9 cellular contexts compared by ENCODE assay signal in genomic region chr5:144183254-144183889, GRCh38. TPM values are rescaled to one million over a fixed set of nuclear protein-coding genes. Genes with fewer than 3 reads are reported as not detected.
DNase-seq lines count a peak whose midpoint lies in the region; ATAC-seq, FAIRE-seq and TF ChIP-seq lines count a peak whose summit lies in the region.
"Had no signal": no experiment of that assay in that cellular context is flagged by ENCODE, and none has a peak within 500 bp of the region (broad histone marks: within the 10 kb centered on the region; RNA-seq: fewer than 3 reads in every experiment).

No MANE protein-coding gene starts in this region.

- H3K4me2 ChIP-seq in HepG2 (ENCODE audit: low read depth, low read length), result no peak overlapping the region

- no peaks in the 10 kb centered on the region for H4K20me1 ChIP-seq in HepG2 (ENCODE audit: insufficient read depth, low read length)

- TF ChIP-seq RAD21 in HepG2 (CRISPR knock-in tag; IDR thresholded peaks at IDR 0.05), result no peak

- no TSS peak for BruUV-seq in HepG2 (replicated peaks; lab: Mats Ljungman, UMichigan)

- H3K27ac ChIP-seq in ascending aorta (no peak overlapping the region), HepG2 (ENCODE audit: extremely low read length, insufficient read depth, low read length) (no peak overlapping the region), suprapubic skin (no peak overlapping the region)
- H3K27ac ChIP-seq: SJCRH30 had no signal

- POLR2A ChIA-PET in HepG2 (lab: Yijun Ruan, JAX), result no interaction called here

- ATAC-seq in HepG2 (no peak), HG03354 (IDR thresholded peaks at IDR 0.05; ENCODE audit: poor library complexity, severe bottlenecking, unreplicated experiment) (no peak), GM19395 (IDR thresholded peaks at IDR 0.05; ENCODE audit: unreplicated experiment) (no peak)

- TF ChIP-seq CTCF in ascending aorta (IDR thresholded peaks at IDR 0.05), result peak; percentile 11 to 66 (median 48)
- TF ChIP-seq CTCF in HepG2 (CRISPR knock-in tag; IDR thresholded peaks at IDR 0.05), result peak; percentile 47
- TF ChIP-seq CTCF in suprapubic skin (IDR thresholded peaks at IDR 0.05), result peak in 1 of 2 donors; percentile 64

- H3K9me3 ChIP-seq in ascending aorta (no peaks in the 10 kb centered on the region), HepG2 (ENCODE audit: low read length) (no peaks in the 10 kb centered on the region), suprapubic skin (no peaks in the 10 kb centered on the region)
- H3K9me3 ChIP-seq: SJCRH30 had no signal

- no peaks in the 10 kb centered on the region for H3K79me2 ChIP-seq in HepG2 (ENCODE audit: insufficient read depth, low read length)

- TF ChIP-seq POLR2A in HepG2 (IDR thresholded peaks at IDR 0.05; ENCODE audit: insufficient read depth in 1 of 2, low read depth in 2 of 2, low read length in 2 of 2), result no peak
- no peak for TF ChIP-seq POLR2A in suprapubic skin (IDR thresholded peaks at IDR 0.05)

- in situ Hi-C loops in G401 (cut with HindIII; ENCODE audit: low sequenced_read_pairs), result no loop called here
- in situ Hi-C loops in HepG2 (cut with HindIII; ENCODE audit: extremely low pct_ligation_motif_present, low pct_unique_long_range_greater_than_20kb), result no loop called here

- TF ChIP-seq EP300 in HepG2 (IDR thresholded peaks at IDR 0.05; ENCODE audit: low read depth in 2 of 2, low read length in 2 of 2) (no peak), HepG2 (CRISPR knock-in tag; IDR thresholded peaks at IDR 0.05; ENCODE audit: borderline replicate concordance) (no peak), suprapubic skin (IDR thresholded peaks at IDR 0.05) (no peak)

- WGBS in HepG2 (ENCODE audit: low lambda C conversion rate), result 2% methylated on average over 4 of the region's 4 CpGs
- 12% methylated on average over 4 of the region's 4 CpGs for WGBS in suprapubic skin

- H3K4me3 ChIP-seq in ascending aorta, result no peak overlapping the region
- H3K4me3 ChIP-seq in HepG2 (replicated peaks in 1 of 3; ENCODE audit: insufficient read depth in 1 of 3, low read depth in 2 of 3, low read length in 3 of 3), result no peak overlapping the region
- H3K4me3 ChIP-seq in suprapubic skin, result no peak overlapping the region
- H3K4me3 ChIP-seq: SJCRH30 had no signal

- intact Hi-C loops in ascending aorta (cut with DNase I) (loop anchor here (10.0 kb wide), 1 partner anchor 1259 kb away; no protein-coding TSS in a partner anchor), HepG2 (cut with micrococcal nuclease; ENCODE audit: unreplicated experiment) (no loop called here)

- FAIRE-seq in HepG2 (lab: Jason Lieb, UNC), result no peak

- DNase-seq in G401 (ENCODE audit: low spot score) (peak; percentile 43), M059J (ENCODE audit: low read depth) (peak; percentile 62), ascending aorta (ENCODE audit: low spot score in 2 of 2) (no peak), HepG2 (ENCODE audit: low spot score) (no peak), T1000 (lab: John Stamatoyannopoulos, UW) (no peak), suprapubic skin (ENCODE audit: low spot score in 2 of 2) (no peak)

- H3K4me1 ChIP-seq in ascending aorta (peaks cover 0 to 2% of the 10 kb centered on the region in 2 donors), HepG2 (ENCODE audit: insufficient read depth, low read length) (no peaks in the 10 kb centered on the region), suprapubic skin (peaks cover 6% of the 10 kb centered on the region)

- H2AFZ ChIP-seq in HepG2 (ENCODE audit: low read length), result no peak overlapping the region

- no peaks in the 10 kb centered on the region for H3K27me3 ChIP-seq in ascending aorta
- H3K27me3 ChIP-seq in HepG2 (ENCODE audit: control insufficient read depth in 1 of 2, insufficient read depth in 2 of 2, low read length in 2 of 2), result no peaks in the 10 kb centered on the region
- H3K27me3 ChIP-seq in suprapubic skin, result no peaks in the 10 kb centered on the region
- H3K27me3 ChIP-seq: SJCRH30 had no signal

- no peaks in the 10 kb centered on the region for H3K36me3 ChIP-seq in ascending aorta
- no peaks in the 10 kb centered on the region for H3K36me3 ChIP-seq in HepG2 (replicated peaks in 1 of 2; ENCODE audit: control insufficient read depth in 1 of 2, insufficient read depth in 2 of 2, low read length in 2 of 2)
- H3K36me3 ChIP-seq in suprapubic skin, result no peaks in the 10 kb centered on the region
- H3K36me3 ChIP-seq: SJCRH30 had no signal

- no peak overlapping the region for H3K9ac ChIP-seq in HepG2 (ENCODE audit: insufficient read depth, low read depth, low read length)

- CTCF ChIA-PET in HepG2 (lab: Yijun Ruan, JAX; ENCODE audit: low intra/inter-chr PET ratio, low total read pairs), result no interaction called here

TF ChIP-seq in HepG2, 621 proteins besides CTCF, POLR2A, EP300 and RAD21:
- TF ChIP-seq STAG1 (CRISPR knock-in tag; IDR thresholded peaks at IDR 0.05) (peak; percentile 41), ZNF367 (CRISPR knock-in tag; IDR thresholded peaks at IDR 0.05; ENCODE audit: borderline replicate concordance) (no peak)

RNA-seq across cellular contexts. Expression of gene KCTD16, which starts 12.7 kb away (rescaled TPM):
- total RNA-seq in G401 (2014; rRNA removed; shearing (Covaris generic)), result 0.18 TPM in 1 of 2 replicates, not detected in the other
- 0.10 TPM in 1 of 2 replicates, not detected in the other for total RNA-seq in M059J (2014; rRNA removed; shearing (Covaris generic))
- total RNA-seq in ascending aorta (0.64 TPM), HepG2 (2016; rRNA removed; fragmentation: Illumina TruSeq; extraction: Trizol) (0.02 and 0.06 TPM in 2 replicates), suprapubic skin (under 1 TPM in 1 of 4 donors, not detected in 3; 0.03 TPM)
- not detected in 2 replicates for total RNA-seq in HepG2 (2016; cell fraction: cytosol; rRNA removed; fragmentation: Illumina TruSeq; extraction: Trizol; ENCODE audit: low read depth)
- total RNA-seq in HepG2 (2016; cell fraction: insoluble cytoplasmic fraction; rRNA removed; fragmentation: Illumina TruSeq; extraction: Trizol), result 0.02 and 0.06 TPM in 2 replicates
- total RNA-seq in HepG2 (2016; cell fraction: membrane; rRNA removed; fragmentation: Illumina TruSeq; extraction: Trizol), result 0.03 TPM in 1 of 2 replicates, not detected in the other
- total RNA-seq in HepG2 (2016; cell fraction: nucleus; rRNA removed; fragmentation: Illumina TruSeq; extraction: Trizol), result 0.06 TPM in 1 of 2 replicates, not detected in the other
- 0.07 and 0.09 TPM in 2 replicates for polyA plus RNA-seq in HepG2 (2011; rRNA removed)
- polyA plus RNA-seq in HepG2 (2011; cell fraction: cytosol; rRNA removed), result 0.03 and 0.05 TPM in 2 replicates
- polyA plus RNA-seq in HepG2 (2011; cell fraction: nucleus; rRNA removed), result 0.03 and 0.09 TPM in 2 replicates
- polyA plus RNA-seq in HepG2 (2012), result 0.09 and 0.11 TPM in 2 replicates
- polyA plus RNA-seq in HepG2 (2016; cell fraction: cytosol; fragmentation: Illumina TruSeq; extraction: Trizol; ENCODE audit: low read depth), result not detected in 2 replicates
- polyA plus RNA-seq in HepG2 (2016; cell fraction: insoluble cytoplasmic fraction; fragmentation: Illumina TruSeq; extraction: Trizol; ENCODE audit: low read depth), result not detected in 2 replicates
- not detected in 2 replicates for polyA plus RNA-seq in HepG2 (2016; cell fraction: membrane; fragmentation: Illumina TruSeq; extraction: Trizol; ENCODE audit: low read depth)
- not detected in 2 replicates for polyA plus RNA-seq in HepG2 (2016; cell fraction: nucleus; fragmentation: Illumina TruSeq; extraction: Trizol; ENCODE audit: insufficient read depth, low read depth)
- polyA minus RNA-seq in HepG2 (2011; rRNA and poly(A)+ RNA removed; ENCODE audit: low replicate concordance), result 0.16 and 0.64 TPM in 2 replicates
- polyA minus RNA-seq in HepG2 (2011; cell fraction: cytosol; rRNA and poly(A)+ RNA removed), result under 0.01 and 0.26 TPM in 2 replicates
- 0.90 and 0.99 TPM in 2 replicates for polyA minus RNA-seq in HepG2 (2011; cell fraction: nucleus; rRNA and poly(A)+ RNA removed)

RNA-seq across cellular contexts. Expression of gene YIPF5, which starts 12.9 kb away (rescaled TPM):
- 22.3 and 39.9 TPM in 2 replicates for total RNA-seq in G401 (2014; rRNA removed; shearing (Covaris generic))
- 123 and 221 TPM in 2 replicates for total RNA-seq in M059J (2014; rRNA removed; shearing (Covaris generic))
- total RNA-seq in ascending aorta (31.0 TPM), HepG2 (2016; rRNA removed; fragmentation: Illumina TruSeq; extraction: Trizol) (59.5 and 73.6 TPM in 2 replicates), suprapubic skin (10 to 100 TPM; 28.1 to 50.5 (median 45.0) TPM)
- total RNA-seq in HepG2 (2016; cell fraction: cytosol; rRNA removed; fragmentation: Illumina TruSeq; extraction: Trizol; ENCODE audit: low read depth), result 9.3 TPM in 2 replicates
- total RNA-seq in HepG2 (2016; cell fraction: insoluble cytoplasmic fraction; rRNA removed; fragmentation: Illumina TruSeq; extraction: Trizol), result 62.8 and 73.7 TPM in 2 replicates
- total RNA-seq in HepG2 (2016; cell fraction: membrane; rRNA removed; fragmentation: Illumina TruSeq; extraction: Trizol), result 21.6 and 27.8 TPM in 2 replicates
- 48.7 and 55.1 TPM in 2 replicates for total RNA-seq in HepG2 (2016; cell fraction: nucleus; rRNA removed; fragmentation: Illumina TruSeq; extraction: Trizol)
- polyA plus RNA-seq in HepG2 (2011; rRNA removed), result 47.9 and 61.4 TPM in 2 replicates
- polyA plus RNA-seq in HepG2 (2011; cell fraction: cytosol; rRNA removed), result 44.7 and 74.0 TPM in 2 replicates
- 17.3 and 17.6 TPM in 2 replicates for polyA plus RNA-seq in HepG2 (2011; cell fraction: nucleus; rRNA removed)
- polyA plus RNA-seq in HepG2 (2012), result 46.2 and 51.8 TPM in 2 replicates
- polyA plus RNA-seq in HepG2 (2016; cell fraction: cytosol; fragmentation: Illumina TruSeq; extraction: Trizol; ENCODE audit: low read depth), result 7.7 and 8.4 TPM in 2 replicates
- 49.2 and 50.7 TPM in 2 replicates for polyA plus RNA-seq in HepG2 (2016; cell fraction: insoluble cytoplasmic fraction; fragmentation: Illumina TruSeq; extraction: Trizol; ENCODE audit: low read depth)
- 12.0 and 16.1 TPM in 2 replicates for polyA plus RNA-seq in HepG2 (2016; cell fraction: membrane; fragmentation: Illumina TruSeq; extraction: Trizol; ENCODE audit: low read depth)
- 57.1 and 60.6 TPM in 2 replicates for polyA plus RNA-seq in HepG2 (2016; cell fraction: nucleus; fragmentation: Illumina TruSeq; extraction: Trizol; ENCODE audit: insufficient read depth, low read depth)
- 46.8 and 62.6 TPM in 2 replicates for polyA minus RNA-seq in HepG2 (2011; rRNA and poly(A)+ RNA removed; ENCODE audit: low replicate concordance)
- polyA minus RNA-seq in HepG2 (2011; cell fraction: cytosol; rRNA and poly(A)+ RNA removed), result 40.8 and 45.6 TPM in 2 replicates
- 42.1 and 44.6 TPM in 2 replicates for polyA minus RNA-seq in HepG2 (2011; cell fraction: nucleus; rRNA and poly(A)+ RNA removed)

Comparison
In these comparisons a context has a peak if more than half of its experiments do, and no peak if none do; other contexts are left out.
1. DNase-seq: peak in G401 (single experiment) and M059J (single experiment); none in ascending aorta (0 of 2), HepG2 (single experiment), T1000 (single experiment) and suprapubic skin (0 of 2).